In genomic region chr5:76728965-76729364, GRCh38 we compare ENCODE assay signal across 23 cellular contexts. TPM values are rescaled to one million over a fixed set of nuclear protein-coding genes. Genes with fewer than 3 reads are reported as not detected.
DNase-seq lines count a peak whose midpoint lies in the region; ATAC-seq, FAIRE-seq and TF ChIP-seq lines count a peak whose summit lies in the region.
"Had no signal": no experiment of that assay in that cellular context is flagged by ENCODE, and none has a peak within 500 bp of the region (broad histone marks: within the 10 kb centered on the region; RNA-seq: fewer than 3 reads in every experiment).

No MANE protein-coding gene starts in this region.

- POLR2A ChIA-PET in CD8-positive, alpha-beta T cell (lab: Charles Lee), result interaction anchor here (1.4 kb wide), 1 partner anchor 10 kb away, joined by 4 read pairs; no protein-coding TSS in a partner anchor

- H3K27ac ChIP-seq in CD8-positive, alpha-beta T cell (ENCODE audit: low read depth, low read length), result no peak overlapping the region
- H3K27ac ChIP-seq: 22Rv1, BLaER1, C4-2B had no signal

- H3K9me3 Mint-ChIP-seq in CD8-positive, alpha-beta T cell, result peaks cover 20% of the 10 kb centered on the region
- H3K9me3 Mint-ChIP-seq in effector memory CD8-positive, alpha-beta T cell, result peaks cover 0 to 8% of the 10 kb centered on the region in 2 donors
- peaks cover 0 to 17% (median 15%) of the 10 kb centered on the region in 6 donors for H3K9me3 Mint-ChIP-seq in immature natural killer cell
- H3K9me3 Mint-ChIP-seq in natural killer cell treated with Interleukin-12 subunit alpha and Interleukin-12 subunit beta and Interleukin-15 and Interleukin-18, amount 100 ng/mL, for 72 hours, result peaks cover 18% of the 10 kb centered on the region
- peaks cover 9% of the 10 kb centered on the region for H3K9me3 Mint-ChIP-seq in type B pancreatic cell

- no peak overlapping the region for H3K4me3 Mint-ChIP-seq in CD8-positive, alpha-beta T cell
- peak overlapping the region in 1 of 2 donors; percentile 35 for H3K4me3 Mint-ChIP-seq in effector memory CD8-positive, alpha-beta T cell
- peak overlapping the region in 1 of 5 donors; percentile 16 for H3K4me3 Mint-ChIP-seq in immature natural killer cell
- H3K4me3 Mint-ChIP-seq in natural killer cell treated with Interleukin-12 subunit alpha and Interleukin-12 subunit beta and Interleukin-15 and Interleukin-18, amount 100 ng/mL, for 72 hours, result no peak overlapping the region
- H3K4me3 Mint-ChIP-seq in type B pancreatic cell, result no peak overlapping the region
- H3K4me3 Mint-ChIP-seq: B cell; CD4-positive, alpha-beta T cell; GM23338; H9; HFFc6 had no signal

- ATAC-seq in CD8-positive, alpha-beta T cell, result no peak
- no peak for ATAC-seq in effector memory CD8-positive, alpha-beta T cell (replicated peaks)
- no peak for ATAC-seq in natural killer cell treated with Interleukin-12 subunit alpha and Interleukin-12 subunit beta and Interleukin-15 and Interleukin-18, amount 100 ng/mL, for 72 hours
- ATAC-seq: GM12878, GM23338, HCT116 had no signal

- FAIRE-seq in urothelium cell line (lab: Jason Lieb, UNC) (no peak), HTR-8/SVneo (lab: Jason Lieb, UNC) (no peak)
- FAIRE-seq: A204.1, GM12878 had no signal

- H3K36me3 ChIP-seq in CD8-positive, alpha-beta T cell (ENCODE audit: insufficient read depth, low read length), result no peaks in the 10 kb centered on the region

- DNase-seq in CD8-positive, alpha-beta T cell, result no peak
- DNase-seq in effector memory CD8-positive, alpha-beta T cell, result no peak
- DNase-seq in immature natural killer cell (no peak), urothelium cell line (ENCODE audit: low spot score) (no peak), HTR-8/SVneo (ENCODE audit: insufficient read length, low spot score) (no peak), type B pancreatic cell (ENCODE audit: extremely low spot score, unreplicated experiment) (no peak)
- no peak for DNase-seq in natural killer cell treated with Interleukin-12 subunit alpha and Interleukin-12 subunit beta and Interleukin-15 and Interleukin-18, amount 100 ng/mL, for 72 hours (ENCODE audit: low spot score)
- no peak for DNase-seq in activated CD4-positive, alpha-beta T cell treated with anti-CD3 and anti-CD28 coated beads, Interleukin-2, amount 50 U/mL, for 48 hours
- DNase-seq: Caco-2; CD4-positive, alpha-beta T cell; DMS153; DND-41; GDM1; H9; HFFc6 had no signal

- intact Hi-C loops in CD8-positive, alpha-beta T cell (cut with DNase I, micrococcal nuclease), result no loop called here

- H3K27me3 Mint-ChIP-seq in CD8-positive, alpha-beta T cell (ENCODE audit: low read depth), result no peaks in the 10 kb centered on the region
- H3K27me3 Mint-ChIP-seq in effector memory CD8-positive, alpha-beta T cell, result no peaks in the 10 kb centered on the region
- H3K27me3 Mint-ChIP-seq in immature natural killer cell (ENCODE audit: low read depth in 3 of 3) (peaks cover 0 to 6% (median 5%) of the 10 kb centered on the region in 3 donors), type B pancreatic cell (no peaks in the 10 kb centered on the region)
- H3K27me3 Mint-ChIP-seq in natural killer cell treated with Interleukin-12 subunit alpha and Interleukin-12 subunit beta and Interleukin-15 and Interleukin-18, amount 100 ng/mL, for 72 hours, result no peaks in the 10 kb centered on the region
- H3K27me3 Mint-ChIP-seq: CD4-positive, alpha-beta T cell had no signal

- H3K9me3 ChIP-seq in CD8-positive, alpha-beta T cell (ENCODE audit: low read length), result no peaks in the 10 kb centered on the region

- H3K4me1 Mint-ChIP-seq in CD8-positive, alpha-beta T cell (ENCODE audit: low read depth), result peaks cover 29% of the 10 kb centered on the region
- peaks cover 45 to 61% of the 10 kb centered on the region in 2 donors for H3K4me1 Mint-ChIP-seq in effector memory CD8-positive, alpha-beta T cell (ENCODE audit: low read depth in 2 of 2)
- H3K4me1 Mint-ChIP-seq in immature natural killer cell (peaks cover 67 to 85% of the 10 kb centered on the region in 2 donors), type B pancreatic cell (ENCODE audit: unreplicated experiment) (peaks cover 3% of the 10 kb centered on the region)
- peaks cover 41 to 61% of the 10 kb centered on the region in 2 donors for H3K4me1 Mint-ChIP-seq in natural killer cell treated with Interleukin-12 subunit alpha and Interleukin-12 subunit beta and Interleukin-15 and Interleukin-18, amount 100 ng/mL, for 72 hours (ENCODE audit: low read depth in 2 of 2)

- peaks cover 8% of the 10 kb centered on the region for H3K36me3 Mint-ChIP-seq in CD8-positive, alpha-beta T cell
- peaks cover 18% of the 10 kb centered on the region for H3K36me3 Mint-ChIP-seq in effector memory CD8-positive, alpha-beta T cell (ENCODE audit: insufficient read depth)
- H3K36me3 Mint-ChIP-seq in immature natural killer cell, result peaks cover 31 to 40% (median 31%) of the 10 kb centered on the region in 3 donors
- H3K36me3 Mint-ChIP-seq in natural killer cell treated with Interleukin-12 subunit alpha and Interleukin-12 subunit beta and Interleukin-15 and Interleukin-18, amount 100 ng/mL, for 72 hours, result peaks cover 34% of the 10 kb centered on the region
- H3K36me3 Mint-ChIP-seq in type B pancreatic cell, result peaks cover 46% of the 10 kb centered on the region

- H3K27ac Mint-ChIP-seq in CD8-positive, alpha-beta T cell, result peak overlapping the region; percentile 1
- peak overlapping the region; percentile 90 to 98 for H3K27ac Mint-ChIP-seq in effector memory CD8-positive, alpha-beta T cell
- H3K27ac Mint-ChIP-seq in immature natural killer cell (peak overlapping the region; percentile 12 to 92 (median 71)), type B pancreatic cell (no peak overlapping the region)
- H3K27ac Mint-ChIP-seq in natural killer cell treated with Interleukin-12 subunit alpha and Interleukin-12 subunit beta and Interleukin-15 and Interleukin-18, amount 100 ng/mL, for 72 hours, result peak overlapping the region; percentile 44 to 46
- H3K27ac Mint-ChIP-seq: B cell; CD4-positive, alpha-beta T cell; GM23338; H9; HFFc6 had no signal

- CTCF ChIA-PET in CD8-positive, alpha-beta T cell (lab: Charles Lee), result interaction anchor here (0.7 to 1.1 kb wide), 2 partner anchors 9 to 36 kb away, joined by 3 read pairs; no protein-coding TSS in a partner anchor

- TF ChIP-seq CTCF in CD8-positive, alpha-beta T cell (IDR thresholded peaks at IDR 0.05), result no peak
- no peak for TF ChIP-seq CTCF in type B pancreatic cell (conservative IDR thresholded peaks at IDR 0.05)

- no peak overlapping the region for H3K4me3 ChIP-seq in CD8-positive, alpha-beta T cell (ENCODE audit: low read depth, low read length)
- H3K4me3 ChIP-seq: BLaER1, GM12878, GM23338 had no signal

- H3K27me3 ChIP-seq in CD8-positive, alpha-beta T cell (ENCODE audit: insufficient read depth, low read length), result no peaks in the 10 kb centered on the region
- H3K27me3 ChIP-seq: BLaER1 had no signal

- no peaks in the 10 kb centered on the region for H3K4me1 ChIP-seq in CD8-positive, alpha-beta T cell (ENCODE audit: insufficient read depth, low read length)
- H3K4me1 ChIP-seq: BLaER1, Caco-2 had no signal

RNA-seq across cellular contexts. Expression of gene F2R, which starts 13.0 kb away (rescaled TPM):
- 10 to 100 TPM; 10.7 to 12.7 TPM for total RNA-seq in CD8-positive, alpha-beta T cell
- 100 to 1,000 TPM in 2 of 3 donors, 10 to 100 TPM in 1; 92.6 to 115 (median 106) TPM for polyA plus RNA-seq in immature natural killer cell
- total RNA-seq in natural killer cell treated with Interleukin-12 subunit alpha and Interleukin-12 subunit beta and Interleukin-15 and Interleukin-18, amount 100 ng/mL, for 72 hours, result 10 to 100 TPM in 1 of 2 donors, 1 to 10 TPM in 1; 8.1 to 23.7 TPM
- 8.5 and 20.1 TPM in 2 replicates for total RNA-seq in type B pancreatic cell (ENCODE audit: low replicate concordance)
